Comparison of ENCODE assay signal across 10 cellular contexts in genomic region chr12:132554857-132555630, GRCh38. TPM values are rescaled to one million over a fixed set of nuclear protein-coding genes. Genes with fewer than 3 reads are reported as not detected.
DNase-seq lines count a peak whose midpoint lies in the region; TF ChIP-seq lines count a peak whose summit lies in the region.
"Had no signal": no experiment of that assay in that cellular context is flagged by ENCODE, and none has a peak within 500 bp of the region (broad histone marks: within the 10 kb centered on the region; RNA-seq: fewer than 3 reads in every experiment).

No MANE protein-coding gene starts in this region.

- intact Hi-C loops in Caco-2 (cut with micrococcal nuclease; ENCODE audit: unreplicated experiment), result no loop called here
- intact Hi-C loops in tibial artery (cut with DNase I; ENCODE audit: low total_unique reads), result no loop called here

- POLR2A ChIA-PET in Caco-2 (lab: Charles Lee), result no interaction called here

- DNase-seq in Caco-2 (peak in 1 of 2 experiments; percentile 44), endodermal cell (peak; percentile 84), tibial artery (no peak), RKO (ENCODE audit: low spot score) (no peak), NCI-H2029 treated with DMSO at 0.1 percent for 48 hours (lab: John Stamatoyannopoulos, UW) (no peak)
- DNase-seq in activated naive CD4-positive, alpha-beta T cell treated with Interleukin-2 at 50 U/mL for 16 hours, result no peak

- H3K36me3 ChIP-seq in Caco-2 (ENCODE audit: control insufficient read depth, insufficient read depth, low read length) (no peaks in the 10 kb centered on the region), OCI-LY3 (replicated peaks; ENCODE audit: low read depth, low read length) (no peaks in the 10 kb centered on the region), endodermal cell (ENCODE audit: control insufficient read depth, insufficient read depth, low read length) (no peaks in the 10 kb centered on the region), tibial artery (peaks cover 0 to 35% (median 17%) of the 10 kb centered on the region in 3 donors)

- no peaks in the 10 kb centered on the region for H3K27me3 Mint-ChIP-seq in Caco-2 (ENCODE audit: insufficient read depth, unreplicated experiment)
- peaks cover 70% of the 10 kb centered on the region for H3K27me3 Mint-ChIP-seq in endodermal cell (ENCODE audit: insufficient read depth)

- H3K27me3 ChIP-seq in Caco-2 (replicated peaks; ENCODE audit: control insufficient read depth, insufficient read depth, low read length), result no peaks in the 10 kb centered on the region
- no peaks in the 10 kb centered on the region for H3K27me3 ChIP-seq in OCI-LY3 (ENCODE audit: low read depth, low read length)
- peaks cover 15% of the 10 kb centered on the region for H3K27me3 ChIP-seq in endodermal cell (ENCODE audit: control insufficient read depth, insufficient read depth, low read length, poor library complexity, severe bottlenecking)
- no peaks in the 10 kb centered on the region for H3K27me3 ChIP-seq in tibial artery

- H3K79me2 ChIP-seq in OCI-LY3 (ENCODE audit: low read length), result peaks cover 2% of the 10 kb centered on the region; the same call in 1 of the 2 replicates

- H3K27ac ChIP-seq in 22Rv1, result no peak overlapping the region
- H3K27ac ChIP-seq in OCI-LY3 (ENCODE audit: low read length), result no peak overlapping the region
- no peak overlapping the region for H3K27ac ChIP-seq in endodermal cell (ENCODE audit: low read depth, low read length)
- H3K27ac ChIP-seq in tibial artery, result no peak overlapping the region
- H3K27ac ChIP-seq: epithelial cell of prostate had no signal

- H3K9ac ChIP-seq in OCI-LY3 (ENCODE audit: low read length), result no peak overlapping the region
- H3K9ac ChIP-seq in endodermal cell (ENCODE audit: extremely low read depth, low read length, poor library complexity, severe bottlenecking), result no peak overlapping the region

- no peaks in the 10 kb centered on the region for H3K9me3 ChIP-seq in Caco-2
- no peaks in the 10 kb centered on the region for H3K9me3 ChIP-seq in OCI-LY3 (ENCODE audit: insufficient read depth, low read length)
- no peaks in the 10 kb centered on the region for H3K9me3 ChIP-seq in endodermal cell (ENCODE audit: control insufficient read depth, low read length)
- H3K9me3 ChIP-seq in tibial artery, result no peaks in the 10 kb centered on the region

- H4K20me1 ChIP-seq in OCI-LY3 (ENCODE audit: insufficient read depth, low read length), result no peaks in the 10 kb centered on the region

- H3K27ac Mint-ChIP-seq in Caco-2 (ENCODE audit: unreplicated experiment) (no peak overlapping the region), endodermal cell (no peak overlapping the region)
- H3K27ac Mint-ChIP-seq: naive thymus-derived CD4-positive, alpha-beta T cell had no signal

- H3K4me2 ChIP-seq in OCI-LY3 (ENCODE audit: low read length), result no peak overlapping the region

- H3K4me1 ChIP-seq in Caco-2 (no peaks in the 10 kb centered on the region), OCI-LY3 (ENCODE audit: low read length) (peaks cover 6% of the 10 kb centered on the region), endodermal cell (ENCODE audit: control insufficient read depth, insufficient read depth, low read length) (no peaks in the 10 kb centered on the region), tibial artery (peaks cover 0 to 17% (median 9%) of the 10 kb centered on the region in 4 donors)

- H2AFZ ChIP-seq in OCI-LY3 (ENCODE audit: low read depth, low read length), result no peak overlapping the region

- H3K4me3 Mint-ChIP-seq in Caco-2 (ENCODE audit: unreplicated experiment), result no peak overlapping the region
- H3K4me3 Mint-ChIP-seq in endodermal cell, result no peak overlapping the region
- H3K4me3 Mint-ChIP-seq: naive thymus-derived CD4-positive, alpha-beta T cell had no signal

- peak; percentile 71 for TF ChIP-seq CTCF in 22Rv1 (IDR thresholded peaks at IDR 0.05)
- TF ChIP-seq CTCF in Caco-2 (IDR thresholded peaks at IDR 0.05; ENCODE audit: insufficient read depth in 1 of 2, low read depth in 1 of 2, low read length in 1 of 2, severe bottlenecking in 1 of 2, unreplicated experiment in 1 of 2), result peak; percentile 31 to 45
- peak; percentile 39 for TF ChIP-seq CTCF in OCI-LY3 (IDR thresholded peaks at IDR 0.05; ENCODE audit: low read depth, low read length)
- peak; percentile 69 for TF ChIP-seq CTCF in endodermal cell (conservative IDR thresholded peaks at IDR 0.05)
- peak in 1 of 2 experiments; percentile 6 for TF ChIP-seq CTCF in tibial artery (IDR thresholded peaks at IDR 0.05)

- H3K4me3 ChIP-seq in Caco-2 (ENCODE audit: low read depth, low read length) (no peak overlapping the region), OCI-LY3 (ENCODE audit: low read length) (no peak overlapping the region), endodermal cell (ENCODE audit: low read length) (no peak overlapping the region), tibial artery (no peak overlapping the region)

- peaks cover 19% of the 10 kb centered on the region for H3K36me3 Mint-ChIP-seq in Caco-2 (ENCODE audit: insufficient read depth, unreplicated experiment)
- H3K36me3 Mint-ChIP-seq in endodermal cell (ENCODE audit: low read depth), result peaks cover 3% of the 10 kb centered on the region

- WGBS in endodermal cell (ENCODE audit: insufficient coverage in 1 of 2, insufficient read length in 1 of 2), 2 experiments, result 87 to 90% methylated on average over 30 to 53 of the region's 53 CpGs

- CTCF ChIA-PET in Caco-2 (lab: Charles Lee), result interaction anchor here (1.0 to 1.2 kb wide), 2 partner anchors 140 to 401 kb away, joined by 3 to 6 read pairs; no protein-coding TSS in a partner anchor

- no TSS peak for BruUV-seq in Caco-2 (replicated peaks; lab: Mats Ljungman, UMichigan)

- H3K9me3 Mint-ChIP-seq in Caco-2 (ENCODE audit: unreplicated experiment), result no peaks in the 10 kb centered on the region
- no peaks in the 10 kb centered on the region for H3K9me3 Mint-ChIP-seq in endodermal cell
- H3K9me3 Mint-ChIP-seq: naive thymus-derived CD4-positive, alpha-beta T cell had no signal

- no peaks in the 10 kb centered on the region for H3K4me1 Mint-ChIP-seq in Caco-2 (ENCODE audit: low read depth, unreplicated experiment)
- H3K4me1 Mint-ChIP-seq in endodermal cell, result peaks cover 2% of the 10 kb centered on the region

RNA-seq across cellular contexts. Expression of gene LRCOL1, which starts 55.3 kb away (rescaled TPM):
- total RNA-seq in Caco-2 (2022), result not detected in 2 replicates
- not detected for total RNA-seq in endodermal cell
- 0.36 TPM for polyA plus RNA-seq in endodermal cell (2013, experiment 1 of 2)
- polyA plus RNA-seq in endodermal cell (2013, experiment 2 of 2), result 0.50 TPM
- total RNA-seq: naive thymus-derived CD4-positive, alpha-beta T cell had no signal
- polyA plus RNA-seq: naive thymus-derived CD4-positive, alpha-beta T cell had no signal
